Comparison of ENCODE assay signal across 8 cellular contexts in genomic region chr17:2192367-2193028, GRCh38.
DNase-seq lines count a peak whose midpoint lies in the region; ATAC-seq lines count a peak whose summit lies in the region.

No MANE protein-coding gene starts in this region.

- DNase-seq in Daoy (ENCODE audit: low read depth) (peak; percentile 97), Kasumi-1 (lab: John Stamatoyannopoulos, UW) (peak; percentile 57 to 80), fibroblast of gingiva (ENCODE audit: low read depth) (peak; percentile 74), NCI-H446 (lab: John Stamatoyannopoulos, UW) (no peak), NCI-H1417 treated with DMSO at 0.1 percent for 48 hours (lab: John Stamatoyannopoulos, UW) (no peak)
- peak in 2 of 3 experiments; percentile 47 to 49 for DNase-seq in activated CD8-positive, alpha-beta memory T cell treated with anti-CD3 and anti-CD28 coated beads for 48 hours (ENCODE audit: low read depth in 2 of 3, low spot score in 2 of 3)
- peak; percentile 49 to 54 for DNase-seq in stimulated activated CD4-positive, alpha-beta T cell treated with anti-CD3 and anti-CD28 coated beads, Interleukin-15, amount 100 ng/mL, for 48 hours (ENCODE audit: low read depth in 2 of 2)

- ATAC-seq in HG03469 (IDR thresholded peaks at IDR 0.05; ENCODE audit: unreplicated experiment), result no peak

Comparison
In these comparisons a context has a peak if more than half of its experiments do, and no peak if none do; other contexts are left out.
1. DNase-seq: peak in Daoy (single experiment), Kasumi-1 (2 of 2), activated CD8-positive, alpha-beta memory T cell treated with anti-CD3 and anti-CD28 coated beads for 48 hours (2 of 3), fibroblast of gingiva (single experiment) and stimulated activated CD4-positive, alpha-beta T cell treated with anti-CD3 and anti-CD28 coated beads, Interleukin-15, amount 100 ng/mL, for 48 hours (2 of 2); none in NCI-H446 (0 of 2) and NCI-H1417 treated with DMSO at 0.1 percent for 48 hours (single experiment).